ENCODE assay signal across 8 cellular contexts in the genomic region with DNA sequence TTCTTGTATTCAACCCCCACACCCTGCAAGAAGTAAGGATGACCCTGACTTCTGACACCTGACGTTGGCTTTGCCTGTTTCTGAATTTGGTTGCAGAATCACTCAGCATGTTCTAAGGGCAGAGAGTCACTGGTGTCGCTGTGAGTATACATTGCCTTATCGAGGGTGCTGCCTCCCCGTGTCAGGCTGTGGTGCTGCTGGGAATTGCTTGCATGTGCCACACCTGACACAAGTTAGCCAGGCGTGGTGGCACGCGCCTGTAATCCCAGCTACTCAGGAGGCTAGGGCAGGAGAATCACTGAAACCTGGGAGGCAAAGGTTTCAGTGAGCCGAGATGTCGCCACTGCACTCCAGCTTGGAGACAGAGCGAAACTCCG. TPM values are rescaled to one million over a fixed set of nuclear protein-coding genes. Genes with fewer than 3 reads are reported as not detected.
DNase-seq lines count a peak whose midpoint lies in the region; ATAC-seq lines count a peak whose summit lies in the region.

No MANE protein-coding gene starts in this region.

- intact Hi-C loops in left cardiac atrium (cut with DNase I): no loop called here

- ATAC-seq in GM19395 (IDR thresholded peaks at IDR 0.05; ENCODE audit: unreplicated experiment) (peak; percentile 53), left cardiac atrium (no peak)

- peak; percentile 24 for DNase-seq in ACHN
- DNase-seq in NCI-H748 (lab: John Stamatoyannopoulos, UW; ENCODE audit: unreplicated experiment): peak; percentile 54
- DNase-seq in activated T-cell treated with anti-CD3 and anti-CD28 coated beads for 48 hours (ENCODE audit: low read depth): peak; percentile 59
- peak; percentile 68 for DNase-seq in iPS-NIHi11 (ENCODE audit: low spot score)
- peak; percentile 28 for DNase-seq in stimulated activated CD8-positive, alpha-beta memory T cell treated with anti-CD3 and anti-CD28 coated beads, Interleukin-12 subunit alpha, Interleukin-12 subunit beta, amount 100 ng/mL, for 1 hour (ENCODE audit: low read depth)
- DNase-seq in amygdala (lab: John Stamatoyannopoulos, UW): no peak
- no peak for DNase-seq in left cardiac atrium

- in situ Hi-C loops in ACHN (cut with HindIII; ENCODE audit: low pct_ligation_motif_present, low pct_unique_long_range_greater_than_20kb, low sequenced_read_pairs): no loop called here

RNA-seq across cellular contexts. Expression of a gene that starts 45.9 kb away (rescaled TPM):
- 1 to 10 TPM; 6.5 to 9.9 TPM for total RNA-seq in left cardiac atrium

RNA-seq across cellular contexts. Expression of a gene that starts 59.7 kb away (rescaled TPM):
- 10 to 100 TPM; 46.4 to 49.7 TPM for total RNA-seq in left cardiac atrium

Comparison
In these comparisons a context has a peak if more than half of its experiments do, and no peak if none do; other contexts are left out.
1. DNase-seq: peak in ACHN (single experiment), NCI-H748 (single experiment), activated T-cell treated with anti-CD3 and anti-CD28 coated beads for 48 hours (single experiment), iPS-NIHi11 (single experiment) and stimulated activated CD8-positive, alpha-beta memory T cell treated with anti-CD3 and anti-CD28 coated beads, Interleukin-12 subunit alpha, Interleukin-12 subunit beta, amount 100 ng/mL, for 1 hour (single experiment); none in amygdala (0 of 56) and left cardiac atrium (single experiment).